ENCODE assay signal across 8 cellular contexts in the genomic region with DNA sequence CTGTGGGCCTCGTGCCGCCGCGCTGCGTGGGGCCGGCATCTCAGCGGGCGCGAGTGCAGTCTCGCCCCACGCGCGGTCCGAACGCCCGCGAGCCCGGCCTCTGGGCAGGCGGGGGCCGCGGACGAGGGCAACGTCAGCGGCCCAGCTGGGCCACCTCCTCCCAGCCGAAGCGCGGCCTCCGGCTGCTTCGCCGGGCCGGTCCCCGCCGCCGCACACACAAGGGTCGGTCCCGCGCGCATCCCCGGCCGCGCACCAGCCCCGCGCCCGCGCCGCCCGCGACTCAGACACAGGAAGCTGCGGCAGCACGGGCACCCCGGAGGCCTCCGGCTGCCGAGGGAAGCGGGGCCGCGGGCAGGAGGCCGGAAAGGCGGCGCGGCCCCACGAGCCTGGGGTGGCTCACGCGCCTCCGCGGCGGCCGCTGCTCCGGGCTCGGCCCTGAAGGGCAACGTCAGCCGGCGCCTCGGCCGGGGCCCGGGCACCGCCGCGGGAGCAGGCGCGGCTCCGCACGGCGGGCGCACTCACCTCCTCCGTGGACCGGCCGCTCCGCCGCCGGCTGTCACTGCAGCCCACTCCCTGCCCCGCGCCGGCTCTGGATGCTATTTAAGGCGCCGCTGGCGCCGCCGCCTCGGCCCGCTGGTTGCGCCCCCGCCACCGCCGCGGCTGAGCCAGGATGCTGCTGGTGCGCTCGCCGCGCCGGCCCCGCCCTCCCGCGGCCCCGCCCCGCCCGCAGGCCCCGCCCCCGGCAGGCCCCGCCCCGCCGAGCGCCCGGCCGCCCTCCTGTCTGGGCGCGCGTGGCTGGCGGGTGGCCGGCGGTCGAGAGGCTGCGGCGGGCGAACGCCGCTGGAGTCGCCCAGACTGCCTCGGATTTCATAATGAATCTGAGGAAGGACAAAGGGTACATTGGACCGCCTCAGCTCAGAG.
DNase-seq lines count a peak whose midpoint lies in the region; ATAC-seq and TF ChIP-seq lines count a peak whose summit lies in the region.

A gene with protein sequence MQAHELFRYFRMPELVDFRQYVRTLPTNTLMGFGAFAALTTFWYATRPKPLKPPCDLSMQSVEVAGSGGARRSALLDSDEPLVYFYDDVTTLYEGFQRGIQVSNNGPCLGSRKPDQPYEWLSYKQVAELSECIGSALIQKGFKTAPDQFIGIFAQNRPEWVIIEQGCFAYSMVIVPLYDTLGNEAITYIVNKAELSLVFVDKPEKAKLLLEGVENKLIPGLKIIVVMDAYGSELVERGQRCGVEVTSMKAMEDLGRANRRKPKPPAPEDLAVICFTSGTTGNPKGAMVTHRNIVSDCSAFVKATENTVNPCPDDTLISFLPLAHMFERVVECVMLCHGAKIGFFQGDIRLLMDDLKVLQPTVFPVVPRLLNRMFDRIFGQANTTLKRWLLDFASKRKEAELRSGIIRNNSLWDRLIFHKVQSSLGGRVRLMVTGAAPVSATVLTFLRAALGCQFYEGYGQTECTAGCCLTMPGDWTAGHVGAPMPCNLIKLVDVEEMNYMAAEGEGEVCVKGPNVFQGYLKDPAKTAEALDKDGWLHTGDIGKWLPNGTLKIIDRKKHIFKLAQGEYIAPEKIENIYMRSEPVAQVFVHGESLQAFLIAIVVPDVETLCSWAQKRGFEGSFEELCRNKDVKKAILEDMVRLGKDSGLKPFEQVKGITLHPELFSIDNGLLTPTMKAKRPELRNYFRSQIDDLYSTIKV (minus strand): TSS at position 575 of the 921 bp plus-strand sequence. CDS start 22,454 bp downstream, outside the sequence.

- H3K9me3 ChIP-seq in WERI-Rb-1 (ENCODE audit: severe bottlenecking) = peaks cover 3% of the 10 kb centered on the region

- H3K27ac ChIP-seq in WERI-Rb-1 = peak within 1 kb of the TSS; percentile 83

- in situ Hi-C loops in T47D (cut with HindIII; ENCODE audit: low pct_unique_long_range_greater_than_20kb, low sequenced_read_pairs) = no loop called here

- peak; percentile 53 for DNase-seq in NCI-H1105 (lab: John Stamatoyannopoulos, UW)
- DNase-seq in WERI-Rb-1 = peak; percentile 85
- DNase-seq in T47D (ENCODE audit: low read depth in 1 of 2, low spot score in 1 of 2) = peak; percentile 73
- peak; percentile 57 for DNase-seq in inferior parietal cortex (ENCODE audit: extremely low spot score)
- DNase-seq in stimulated activated CD4-positive, alpha-beta T cell treated with anti-CD3 and anti-CD28 coated beads, Interleukin-12 subunit alpha, Interleukin-12 subunit beta, amount 100 ng/mL, for 4 hours = peak; percentile 78
- DNase-seq in NCI-H524 treated with DMSO at 0.1 percent for 48 hours (lab: John Stamatoyannopoulos, UW) = no peak

- TF ChIP-seq CTCF in WERI-Rb-1 (IDR thresholded peaks at IDR 0.05; ENCODE audit: low read depth, low read length) = 0 out of 2 replicates have a peak, but pooled peaks have one; percentile 14

- no peaks in the 10 kb centered on the region for H3K27me3 ChIP-seq in WERI-Rb-1 (ENCODE audit: insufficient read depth, low read depth, severe bottlenecking)

- H3K36me3 ChIP-seq in WERI-Rb-1 = no peaks in the 10 kb centered on the region

- peak within 1 kb of the TSS; percentile 61 for H3K4me3 ChIP-seq in WERI-Rb-1 (ENCODE audit: low read depth, low read length)

- ATAC-seq in GM18498 (IDR thresholded peaks at IDR 0.05; ENCODE audit: unreplicated experiment) (peak; percentile 76), HG02610 (IDR thresholded peaks at IDR 0.05; ENCODE audit: unreplicated experiment) (peak; percentile 69)
